14 cellular contexts compared by ENCODE assay signal in the genomic region with DNA sequence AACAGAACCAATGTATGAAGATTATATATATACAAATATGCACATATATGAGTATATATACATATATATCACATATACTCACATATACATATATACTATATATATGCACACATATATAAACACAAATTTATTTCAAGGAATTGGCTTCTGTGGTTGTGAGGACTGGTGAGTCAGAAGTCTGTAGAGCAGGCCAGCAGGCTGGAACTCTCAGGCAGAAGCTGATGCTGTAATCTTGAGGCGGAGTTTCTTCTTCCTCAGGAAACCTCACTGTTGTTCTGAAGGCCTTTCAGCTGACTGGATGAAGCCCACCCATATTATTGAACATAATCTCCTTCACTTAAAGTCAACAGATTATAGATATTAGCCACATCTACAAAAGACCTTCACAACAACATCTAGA.
DNase-seq lines count a peak whose midpoint lies in the region; ATAC-seq and TF ChIP-seq lines count a peak whose summit lies in the region.
"Had no signal": no experiment of that assay in that cellular context is flagged by ENCODE, and none has a peak within 500 bp of the region (broad histone marks: within the 10 kb centered on the region; RNA-seq: fewer than 3 reads in every experiment).

No MANE protein-coding gene starts in this region.

- CTCF ChIA-PET in PC-3 (lab: Charles Lee), result no interaction called here

- H3K4me2 ChIP-seq in PC-3 (ENCODE audit: low read length), result no peak overlapping the region

- no peaks in the 10 kb centered on the region for H4K20me1 ChIP-seq in PC-3 (ENCODE audit: low read length)

- no peaks in the 10 kb centered on the region for H3F3A ChIP-seq in PC-3 (ENCODE audit: low read length, unreplicated experiment)

- intact Hi-C loops in PC-3 (cut with micrococcal nuclease), result no loop called here
- intact Hi-C loops in left colon (cut with DNase I, micrococcal nuclease), result no loop called here

- H3K4me3 ChIP-seq in PC-3 (ENCODE audit: low read length), result no peak overlapping the region
- H3K4me3 ChIP-seq in epithelial cell of esophagus (ENCODE audit: low read length), result no peak overlapping the region
- H3K4me3 ChIP-seq: gastrocnemius medialis, SK-N-MC, tibial artery had no signal

- TF ChIP-seq CTCF in PC-3 (conservative IDR thresholded peaks at IDR 0.05; ENCODE audit: low read depth, low read length) (no peak), epithelial cell of esophagus (IDR thresholded peaks at IDR 0.05; ENCODE audit: insufficient read depth, low read depth, low read length, missing control alignments) (no peak), GM10266 (IDR thresholded peaks at IDR 0.05; ENCODE audit: control insufficient read depth, insufficient read depth, low read depth, missing control alignments) (no peak)

- no peaks in the 10 kb centered on the region for H3K9me2 ChIP-seq in PC-3 (replicated peaks; ENCODE audit: low read length)

- H3K27me3 ChIP-seq in PC-3 (ENCODE audit: low read length), result no peaks in the 10 kb centered on the region
- H3K27me3 ChIP-seq: gastrocnemius medialis, tibial artery had no signal

- no peaks in the 10 kb centered on the region for H3K79me2 ChIP-seq in PC-3 (ENCODE audit: low read length)

- 0 out of 2 replicates have a peak, but pooled peaks cover 6% of the 10 kb centered on the region for H3K9me3 ChIP-seq in PC-3 (ENCODE audit: low read length)
- H3K9me3 ChIP-seq: gastrocnemius medialis had no signal

- no peak overlapping the region for H3K27ac ChIP-seq in PC-3 (ENCODE audit: low read length)
- H3K27ac ChIP-seq: gastrocnemius medialis, SK-N-MC, tibial artery had no signal

- no peaks in the 10 kb centered on the region; the same call in 1 of the 2 replicates for H3K4me1 ChIP-seq in PC-3 (ENCODE audit: insufficient read depth, low read length)
- H3K4me1 ChIP-seq: gastrocnemius medialis had no signal

- H3K9ac ChIP-seq in PC-3 (ENCODE audit: low read length), result no peak overlapping the region

- no peaks in the 10 kb centered on the region for H3K36me3 ChIP-seq in PC-3 (ENCODE audit: low read depth, low read length)
- H3K36me3 ChIP-seq: gastrocnemius medialis, tibial artery had no signal

- POLR2A ChIA-PET in PC-3 (lab: Charles Lee; ENCODE audit: unreplicated experiment), result no interaction called here

- BruUV-seq in PC-3 (replicated peaks; lab: Mats Ljungman, UMichigan), result no TSS peak

- ATAC-seq in PC-3 (peak; percentile 40; the same call in 1 of the 2 replicates), left colon (no peak)
- ATAC-seq: gastrocnemius medialis had no signal

- DNase-seq in H4 (ENCODE audit: low spot score) (peak; percentile 21), PC-3 (peak; percentile 27), epithelial cell of esophagus (ENCODE audit: low read depth) (peak; percentile 66), renal cortical epithelial cell (ENCODE audit: low read depth) (peak; percentile 50), inferior parietal cortex (ENCODE audit: extremely low spot score) (no peak), left colon (no peak), GM10266 (ENCODE audit: extremely low spot score) (no peak)
- DNase-seq: activated CD4-positive, alpha-beta T cell treated with anti-CD3 and anti-CD28 coated beads for 1 hour; central memory CD4-positive, alpha-beta T cell; gastrocnemius medialis; NCI-H1417; NCI-H524 treated with DMSO at 0.1 percent for 48 hours; tibial artery had no signal

- H2AFZ ChIP-seq in PC-3 (ENCODE audit: low read length), result no peak overlapping the region

Comparison
In these comparisons a context has a peak if more than half of its experiments do, and no peak if none do; other contexts are left out.
1. DNase-seq: peak in H4 (single experiment), PC-3 (single experiment), epithelial cell of esophagus (single experiment) and renal cortical epithelial cell (single experiment); none in inferior parietal cortex (single experiment), left colon (0 of 2) and GM10266 (single experiment).